ENCODE assay signal across 28 cellular contexts in genomic region chr1:95686217-95686616, GRCh38.
"Had no signal": no experiment of that assay in that cellular context is flagged by ENCODE, and none has a peak within 500 bp of the region (broad histone marks: within the 10 kb centered on the region; RNA-seq: fewer than 3 reads in every experiment).

No MANE protein-coding gene starts in this region.

- H3K4me1 Mint-ChIP-seq: immature natural killer cell; naive B cell; natural killer cell; stimulated activated memory B cell treated with anti-CD40 and anti-IgM and Interleukin-4, amounts not matched to agents 10 μg/mL and 1 μg/mL and 100 μg/mL, for 72 hours; stimulated activated naive CD8-positive, alpha-beta T cell treated with anti-CD3 and anti-CD28 coated beads, Interleukin-15, amount 100 ng/mL, for 72 hours had no signal

- H3K4me3 Mint-ChIP-seq: immature natural killer cell; naive B cell; natural killer cell; stimulated activated memory B cell treated with anti-CD40 and anti-IgM and Interleukin-4, amounts not matched to agents 10 μg/mL and 1 μg/mL and 100 μg/mL, for 72 hours; stimulated activated naive CD8-positive, alpha-beta T cell treated with anti-CD3 and anti-CD28 coated beads, Interleukin-15, amount 100 ng/mL, for 72 hours; type B pancreatic cell had no signal

- H3K9me3 Mint-ChIP-seq: type B pancreatic cell had no signal

- FAIRE-seq: islet of Langerhans, kidney, pancreas, small intestine had no signal

- H3K36me3 Mint-ChIP-seq: immature natural killer cell; naive B cell; stimulated activated memory B cell treated with anti-CD40 and anti-IgM and Interleukin-4, amounts not matched to agents 10 μg/mL and 1 μg/mL and 100 μg/mL, for 72 hours; type B pancreatic cell had no signal

- H3K4me3 ChIP-seq: left lung, lower lobe of right lung, pancreas, prostate gland, sigmoid colon, spleen, tibial nerve, uterus had no signal

- H3K9me3 ChIP-seq: left lung, lower lobe of right lung, pancreas, prostate gland, sigmoid colon, tibial nerve, uterus had no signal

- H3K27ac ChIP-seq: left lung, lower lobe of right lung, pancreas, prostate gland, sigmoid colon, spleen, tibial nerve, uterus had no signal

- H3K27me3 Mint-ChIP-seq: naive B cell; stimulated activated memory B cell treated with anti-CD40 and anti-IgM and Interleukin-4, amounts not matched to agents 10 μg/mL and 1 μg/mL and 100 μg/mL, for 72 hours; stimulated activated naive CD8-positive, alpha-beta T cell treated with anti-CD3 and anti-CD28 coated beads, Interleukin-15, amount 100 ng/mL, for 72 hours; type B pancreatic cell had no signal

- H3K27ac Mint-ChIP-seq: immature natural killer cell; naive B cell; natural killer cell; stimulated activated memory B cell treated with anti-CD40 and anti-IgM and Interleukin-4, amounts not matched to agents 10 μg/mL and 1 μg/mL and 100 μg/mL, for 72 hours; stimulated activated naive CD8-positive, alpha-beta T cell treated with anti-CD3 and anti-CD28 coated beads, Interleukin-15, amount 100 ng/mL, for 72 hours; type B pancreatic cell had no signal

- H3K27me3 ChIP-seq: left lung, pancreas, sigmoid colon, spleen, tibial nerve, uterus had no signal

- H3K36me3 ChIP-seq: left lung, lower lobe of right lung, pancreas, prostate gland, sigmoid colon, spleen, tibial nerve, uterus had no signal

- ATAC-seq: left colon; left lung; lower lobe of right lung; natural killer cell; pancreas; right cardiac atrium; stimulated activated memory B cell treated with anti-CD40 and anti-IgM and Interleukin-4, amounts not matched to agents 10 μg/mL and 1 μg/mL and 100 μg/mL, for 72 hours; stimulated activated naive CD8-positive, alpha-beta T cell treated with anti-CD3 and anti-CD28 coated beads, Interleukin-15, amount 100 ng/mL, for 72 hours had no signal

- DNase-seq: hypothalamus; immature natural killer cell; kidney; left colon; left lung; lower lobe of right lung; mammary epithelial cell; mesenchymal stem cell; naive B cell; natural killer cell; pancreas; posterior cingulate gyrus; retina; right cardiac atrium; sigmoid colon; small intestine; spleen; stimulated activated CD4-positive, alpha-beta T cell treated with anti-CD3 and anti-CD28 coated beads, Interleukin-4, amount 100 ng/mL, for 4 hours; stimulated activated CD8-positive, alpha-beta memory T cell treated with anti-CD3 and anti-CD28 coated beads, Interleukin-4, amount 100 ng/mL, for 48 hours; stimulated activated naive CD4-positive, alpha-beta T cell treated with Interleukin-2 at 50 U/mL for 16 hours; stimulated activated naive CD8-positive, alpha-beta T cell treated with anti-CD3 and anti-CD28 coated beads, Interleukin-15, amount 100 ng/mL, for 72 hours; substantia nigra; uterus had no signal

- H3K4me1 ChIP-seq: left lung, lower lobe of right lung, pancreas, prostate gland, sigmoid colon, spleen, tibial nerve, uterus had no signal
